In the genomic region with DNA sequence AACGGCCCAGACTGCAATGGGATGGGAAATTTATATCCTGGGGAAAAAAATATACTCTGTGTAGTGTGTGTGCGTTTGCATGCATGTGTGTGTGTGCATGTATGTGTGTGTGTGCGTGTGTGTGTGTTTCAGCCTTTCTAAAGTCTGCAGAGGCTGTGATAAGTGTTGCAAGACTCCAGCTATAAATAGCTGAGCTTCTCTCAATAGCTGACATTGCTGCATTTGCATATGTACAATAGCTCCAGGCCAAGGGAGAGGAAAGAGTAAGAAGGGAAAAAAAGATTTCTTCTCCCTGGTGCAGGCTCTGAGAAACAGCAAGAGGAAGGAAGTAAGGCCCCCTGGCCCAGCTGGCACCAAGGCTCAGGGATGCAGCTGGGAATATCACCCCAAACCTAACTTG, we compare ENCODE assay signal across 13 cellular contexts.
A peak's percentile ranks its signal among the peaks of the same experiment; 100 is the strongest.
DNase-seq lines count a peak whose midpoint lies in the region; ATAC-seq, FAIRE-seq and TF ChIP-seq lines count a peak whose summit lies in the region.
"Had no signal": no experiment of that assay in that cellular context is flagged by ENCODE, and none has a peak within 500 bp of the region (broad histone marks: within the 10 kb centered on the region; RNA-seq: fewer than 3 reads in every experiment).

No MANE protein-coding gene starts in this region.

- no peak overlapping the region for H3K4me2 ChIP-seq in keratinocyte (ENCODE audit: control insufficient read depth, extremely low read depth, insufficient read depth, low read depth, low read length)
- H3K4me2 ChIP-seq: A549 had no signal

- dilution Hi-C loops in keratinocyte (cut with MboI; ENCODE audit: extremely low pct_ligation_motif_present, low sequenced_read_pairs): no loop called here

- no peaks in the 10 kb centered on the region for H3K36me3 Mint-ChIP-seq in CD14-positive monocyte

- H3K9me1 ChIP-seq in keratinocyte (ENCODE audit: control insufficient read depth, extremely low read depth, insufficient read depth, low read length): peaks cover 2% of the 10 kb centered on the region

- no peaks in the 10 kb centered on the region for H3K79me2 ChIP-seq in keratinocyte (ENCODE audit: control insufficient read depth, insufficient read depth, low read length)

- no peak overlapping the region for H3K27ac ChIP-seq in colonic mucosa
- no peak overlapping the region for H3K27ac ChIP-seq in keratinocyte (ENCODE audit: control insufficient read depth, insufficient read depth, low read length)
- H3K27ac ChIP-seq: A549 had no signal

- DNase-seq in Right ventricle myocardium inferior (ENCODE audit: missing footprints): no peak
- no peak for DNase-seq in cardiac septum (ENCODE audit: low spot score)
- DNase-seq in colonic mucosa: peak; percentile 49
- DNase-seq in keratinocyte (ENCODE audit: low read depth, low spot score): no peak
- DNase-seq in NCI-H446 treated with DMSO at 0.1 percent for 48 hours (lab: John Stamatoyannopoulos, UW): no peak
- DNase-seq in NCI-H1105 treated with DMSO at 0.1 percent for 48 hours (lab: John Stamatoyannopoulos, UW): no peak
- DNase-seq in CD14-positive monocyte (ENCODE audit: low spot score): no peak
- DNase-seq: NCI-H69 had no signal

- ATAC-seq in Right ventricle myocardium inferior (peak; percentile 76), GM19452 (IDR thresholded peaks at IDR 0.05; ENCODE audit: unreplicated experiment) (no peak)
- ATAC-seq: A549 had no signal

- peak overlapping the region in 1 of 7 donors; percentile 15 for H3K27ac Mint-ChIP-seq in CD14-positive monocyte
- H3K27ac Mint-ChIP-seq: progenitor cell of endocrine pancreas; T-helper 2 cell treated with Interferon-gamma antibody and Interleukin-4, amounts not matched to agents 5 μg/mL and 100 μg/mL, for 36 hours had no signal

- peaks cover under 1% of the 10 kb centered on the region for H3K27me3 ChIP-seq in colonic mucosa
- peaks cover 34% of the 10 kb centered on the region for H3K27me3 ChIP-seq in keratinocyte (ENCODE audit: control insufficient read depth, extremely low read depth, insufficient read depth, low read length)

- no peak overlapping the region for H2AFZ ChIP-seq in keratinocyte (ENCODE audit: control insufficient read depth, low read length)

- peak; percentile 80 for FAIRE-seq in keratinocyte (lab: Jason Lieb, UNC)
- FAIRE-seq: A549, colon had no signal

- H3K9me3 Mint-ChIP-seq in CD14-positive monocyte: peaks cover 0 to 6% (median 2%) of the 10 kb centered on the region in 7 donors
- H3K9me3 Mint-ChIP-seq: T-helper 2 cell treated with Interferon-gamma antibody and Interleukin-4, amounts not matched to agents 5 μg/mL and 100 μg/mL, for 36 hours had no signal

- intact Hi-C loops in Right ventricle myocardium inferior (cut with DNase I) (no loop called here), cardiac septum (cut with DNase I) (no loop called here), colonic mucosa (cut with DNase I) (no loop called here), CD14-positive monocyte (cut with micrococcal nuclease) (no loop called here)

- no peaks in the 10 kb centered on the region for H4K20me1 ChIP-seq in keratinocyte (ENCODE audit: control insufficient read depth, extremely low read depth, insufficient read depth, low read length)

- H3K9ac ChIP-seq in colonic mucosa (ENCODE audit: low read depth in 2 of 2, low read length in 2 of 2) (no peak overlapping the region), keratinocyte (ENCODE audit: control insufficient read depth, extremely low read depth, insufficient read depth, low read length) (no peak overlapping the region)

- no peak overlapping the region for H3K4me3 ChIP-seq in colonic mucosa
- H3K4me3 ChIP-seq in keratinocyte (ENCODE audit: control insufficient read depth in 2 of 3, extremely low read depth in 1 of 3, insufficient read depth in 2 of 3, low read depth in 1 of 3, low read length in 3 of 3): no peak overlapping the region
- H3K4me3 ChIP-seq: A549 had no signal

- peaks cover 5 to 15% (median 6%) of the 10 kb centered on the region in 3 donors for H3K27me3 Mint-ChIP-seq in CD14-positive monocyte (ENCODE audit: low read depth in 3 of 3)

- H3K4me1 ChIP-seq in colonic mucosa (peaks cover 22% of the 10 kb centered on the region), keratinocyte (ENCODE audit: control insufficient read depth, extremely low read depth, insufficient read depth, low read length) (peaks cover 12% of the 10 kb centered on the region)
- H3K4me1 ChIP-seq: A549 had no signal

- no peak for TF ChIP-seq CTCF in colonic mucosa (IDR thresholded peaks at IDR 0.05)
- TF ChIP-seq CTCF in keratinocyte (optimal IDR thresholded peaks at IDR 0.05 in 1 of 3, IDR thresholded peaks at IDR 0.05 in 1 of 3, conservative IDR thresholded peaks at IDR 0.05 in 1 of 3; ENCODE audit: extremely low read depth in 1 of 3, insufficient read depth in 2 of 3, low read length in 3 of 3): no peak
- TF ChIP-seq CTCF in CD14-positive monocyte (IDR thresholded peaks at IDR 0.05): no peak

- no peak overlapping the region for H3K4me3 Mint-ChIP-seq in CD14-positive monocyte
- H3K4me3 Mint-ChIP-seq: T-helper 2 cell treated with Interferon-gamma antibody and Interleukin-4, amounts not matched to agents 5 μg/mL and 100 μg/mL, for 36 hours had no signal

- H3K4me1 Mint-ChIP-seq in CD14-positive monocyte: peaks cover 24% of the 10 kb centered on the region

- H3K36me3 ChIP-seq in colonic mucosa (no peaks in the 10 kb centered on the region), keratinocyte (ENCODE audit: control insufficient read depth in 2 of 2, extremely low read depth in 1 of 2, insufficient read depth in 2 of 2, low read length in 2 of 2) (no peaks in the 10 kb centered on the region)

- H3K9me3 ChIP-seq in colonic mucosa (no peaks in the 10 kb centered on the region), keratinocyte (ENCODE audit: control insufficient read depth, low read depth, low read length) (no peaks in the 10 kb centered on the region)
